ENCODE assay signal across 30 cellular contexts in the genomic region with DNA sequence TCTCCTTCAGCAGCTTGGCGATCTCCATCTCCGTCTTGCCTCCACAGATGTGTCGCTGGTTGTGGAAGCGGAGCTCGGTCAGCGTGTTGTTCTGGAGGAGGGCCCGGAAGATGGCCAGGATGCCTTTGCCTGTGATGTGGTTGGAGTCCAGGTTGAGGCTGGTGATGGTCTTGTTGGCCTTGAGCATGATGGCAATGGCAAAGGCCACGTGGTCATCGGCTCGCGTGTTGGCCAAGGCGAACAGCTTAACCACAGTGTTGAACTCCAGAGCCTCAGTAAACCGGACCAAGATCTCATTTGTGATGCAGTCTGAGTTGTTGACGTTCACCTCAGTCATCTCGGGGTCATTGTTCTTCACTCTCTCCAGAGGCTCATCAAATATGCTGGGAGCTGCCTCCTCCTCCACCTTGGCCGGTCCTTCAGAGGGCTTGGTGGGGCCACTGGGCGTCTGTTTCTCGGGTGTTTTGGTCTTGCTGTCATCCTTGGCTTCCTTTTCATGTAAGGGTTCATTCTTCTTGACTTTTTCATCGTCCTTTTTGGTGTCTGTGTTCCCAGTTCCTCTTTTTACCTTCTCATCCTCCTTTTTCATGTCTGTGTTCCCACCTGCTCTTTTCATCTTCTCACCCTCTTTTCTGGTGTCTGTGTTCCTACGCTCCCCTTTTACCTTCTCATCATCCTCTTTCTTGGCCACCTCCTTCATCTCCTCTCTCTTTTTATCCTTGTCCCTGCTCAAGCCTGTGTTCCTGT. TPM values are rescaled to one million over a fixed set of nuclear protein-coding genes. Genes with fewer than 3 reads are reported as not detected.
DNase-seq lines count a peak whose midpoint lies in the region; ATAC-seq, FAIRE-seq and TF ChIP-seq lines count a peak whose summit lies in the region.
"Had no signal": no experiment of that assay in that cellular context is flagged by ENCODE, and none has a peak within 500 bp of the region (broad histone marks: within the 10 kb centered on the region; RNA-seq: fewer than 3 reads in every experiment).

No MANE protein-coding gene starts in this region.

- H3K36me3 Mint-ChIP-seq in CD4-positive, alpha-beta T cell (ENCODE audit: low read depth) = no peaks in the 10 kb centered on the region
- H3K36me3 Mint-ChIP-seq: natural killer cell treated with Interleukin-12 subunit alpha and Interleukin-12 subunit beta and Interleukin-15 and Interleukin-18, amount 100 ng/mL, for 72 hours; stimulated activated effector memory CD8-positive, alpha-beta T cell treated with anti-CD3 and anti-CD28 coated beads, Interleukin-12 subunit alpha, Interleukin-12 subunit beta, amount 100 ng/mL, for 72 hours had no signal

- H3K79me2 ChIP-seq in K562 (ENCODE audit: control insufficient read depth, insufficient read depth, low read length) (no peaks in the 10 kb centered on the region), OCI-LY7 (ENCODE audit: insufficient read depth, low read depth, low read length) (no peaks in the 10 kb centered on the region)

- peaks cover 11% of the 10 kb centered on the region for H3K27me3 Mint-ChIP-seq in CD4-positive, alpha-beta T cell
- H3K27me3 Mint-ChIP-seq: activated CD4-positive, alpha-beta T cell treated with anti-CD3 and anti-CD28 coated beads for 36 hours had no signal

- TF ChIP-seq POLR2A in GM12891 (IDR thresholded peaks at IDR 0.05; ENCODE audit: low read depth, low read length) (no peak), K562 (conservative IDR thresholded peaks at IDR 0.05) (no peak), stomach (IDR thresholded peaks at IDR 0.05) (no peak)

- H3K27ac Mint-ChIP-seq in CD4-positive, alpha-beta T cell = no peak overlapping the region
- H3K27ac Mint-ChIP-seq: activated CD4-positive, alpha-beta T cell treated with anti-CD3 and anti-CD28 coated beads for 36 hours; natural killer cell treated with Interleukin-12 subunit alpha and Interleukin-12 subunit beta and Interleukin-15 and Interleukin-18, amount 100 ng/mL, for 72 hours; stimulated activated effector memory CD8-positive, alpha-beta T cell treated with anti-CD3 and anti-CD28 coated beads, Interleukin-12 subunit alpha, Interleukin-12 subunit beta, amount 100 ng/mL, for 72 hours had no signal

- POLR2A ChIA-PET in K562 (lab: Yijun Ruan, JAX) = interaction anchor here (0.6 to 1.8 kb wide), 4 partner anchors 14 to 69 kb away, joined by 3 to 6 read pairs (median 5); a partner anchor contains a TSS
- POLR2A ChIA-PET in CD4-positive, alpha-beta T cell (lab: Charles Lee) = no interaction called here
- POLR2A ChIA-PET in OCI-LY7 (lab: Charles Lee) = interaction anchor here (1.0 kb wide), 1 partner anchor 13 kb away, joined by 3 read pairs; no protein-coding TSS in a partner anchor

- no peak overlapping the region for H3K27ac ChIP-seq in K562 (ENCODE audit: extremely low read depth, low read depth, low read length)
- peak overlapping the region; percentile 71 for H3K27ac ChIP-seq in muscle layer of colon (ENCODE audit: low read depth, low read length)
- peak overlapping the region in 4 of 5 donors; percentile 55 to 84 (median 74) for H3K27ac ChIP-seq in stomach
- H3K27ac ChIP-seq in CD4-positive, alpha-beta T cell (ENCODE audit: low read depth, low read length) = no peak overlapping the region
- H3K27ac ChIP-seq in OCI-LY7 (ENCODE audit: low read depth, low read length, poor library complexity, severe bottlenecking) = no peak overlapping the region
- H3K27ac ChIP-seq: colonic mucosa, GM23248, upper lobe of right lung had no signal

- FAIRE-seq in GM12891 (lab: Jason Lieb, UNC) = no peak
- no peak for FAIRE-seq in K562 (lab: Jason Lieb, UNC)
- FAIRE-seq: TTC549 had no signal

- H3K4me3 Mint-ChIP-seq in CD4-positive, alpha-beta T cell = no peak overlapping the region
- H3K4me3 Mint-ChIP-seq: activated CD4-positive, alpha-beta T cell treated with anti-CD3 and anti-CD28 coated beads for 36 hours; activated T-cell treated with anti-CD3 and anti-CD28 coated beads, Interleukin-2, amount 50 U/mL, for 4 hours; natural killer cell treated with Interleukin-12 subunit alpha and Interleukin-12 subunit beta and Interleukin-15 and Interleukin-18, amount 100 ng/mL, for 72 hours; stimulated activated effector memory CD8-positive, alpha-beta T cell treated with anti-CD3 and anti-CD28 coated beads, Interleukin-12 subunit alpha, Interleukin-12 subunit beta, amount 100 ng/mL, for 72 hours had no signal

- ATAC-seq in K562 (no peak), GM21528 (IDR thresholded peaks at IDR 0.05; ENCODE audit: low FRiP score, unreplicated experiment) (no peak), HG03045 (IDR thresholded peaks at IDR 0.05; ENCODE audit: unreplicated experiment) (no peak)
- no peak for ATAC-seq in CD4-positive, alpha-beta T cell (ENCODE audit: poor library complexity)
- ATAC-seq: activated CD4-positive, alpha-beta T cell treated with anti-CD3 and anti-CD28 coated beads for 36 hours; activated T-cell treated with anti-CD3 and anti-CD28 coated beads, Interleukin-2, amount 50 U/mL, for 4 hours; heart right ventricle; left lobe of liver; natural killer cell treated with Interleukin-12 subunit alpha and Interleukin-12 subunit beta and Interleukin-15 and Interleukin-18, amount 100 ng/mL, for 72 hours; PC-3; stimulated activated effector memory CD8-positive, alpha-beta T cell treated with anti-CD3 and anti-CD28 coated beads, Interleukin-12 subunit alpha, Interleukin-12 subunit beta, amount 100 ng/mL, for 72 hours had no signal

- no peak for TF ChIP-seq CTCF in K562 (IDR thresholded peaks at IDR 0.05 in 2 of 3, conservative IDR thresholded peaks at IDR 0.05 in 1 of 3; ENCODE audit: insufficient read depth in 2 of 3, low read depth in 1 of 3, low read length in 3 of 3)
- TF ChIP-seq CTCF in stomach (IDR thresholded peaks at IDR 0.05) = no peak
- TF ChIP-seq CTCF in CD4-positive, alpha-beta T cell (IDR thresholded peaks at IDR 0.05) = no peak
- no peak for TF ChIP-seq CTCF in OCI-LY7 (conservative IDR thresholded peaks at IDR 0.05; ENCODE audit: low read length)

- H3K27me3 ChIP-seq in K562 (ENCODE audit: control insufficient read depth in 2 of 2, insufficient read depth in 2 of 2, low read length in 2 of 2) (peaks cover 0 to 21% of the 10 kb centered on the region in 2 experiments; a peak in 3 of 5 replicates), muscle layer of colon (ENCODE audit: control insufficient read depth in 1 of 2, insufficient read depth in 2 of 2, low read length in 2 of 2) (no peaks in the 10 kb centered on the region), stomach (no peaks in the 10 kb centered on the region)
- no peaks in the 10 kb centered on the region for H3K27me3 ChIP-seq in CD4-positive, alpha-beta T cell (ENCODE audit: control insufficient read depth, insufficient read depth, low read length)
- H3K27me3 ChIP-seq: BE2C, colonic mucosa, heart right ventricle, upper lobe of right lung had no signal

- H4K20me1 ChIP-seq in K562 (replicated peaks; ENCODE audit: control insufficient read depth, insufficient read depth, low read length) = no peaks in the 10 kb centered on the region; the same call in 1 of the 2 replicates
- no peaks in the 10 kb centered on the region for H4K20me1 ChIP-seq in OCI-LY7 (ENCODE audit: insufficient read depth, low read length)

- intact Hi-C loops in K562 (cut with micrococcal nuclease) (no loop called here), stomach (cut with DNase I; ENCODE audit: low total_unique reads) (loop anchor here (5.0 to 10.0 kb wide), 3 partner anchors 45 to 225 kb away; a partner anchor contains a TSS), OCI-LY7 (cut with micrococcal nuclease; ENCODE audit: unreplicated experiment) (loop anchor here (10.0 kb wide), 1 partner anchor 215 kb away; no protein-coding TSS in a partner anchor)
- intact Hi-C loops in CD4-positive, alpha-beta T cell (cut with DNase I, micrococcal nuclease) = loop anchor here (5.0 kb wide), 2 partner anchors 57 to 237 kb away; a partner anchor contains a TSS

- no peak overlapping the region for H3K4me2 ChIP-seq in K562 (ENCODE audit: insufficient read depth, low read length)
- no peak overlapping the region for H3K4me2 ChIP-seq in OCI-LY7 (ENCODE audit: low read length)

- H3K4me3 ChIP-seq in K562 (no peak overlapping the region), muscle layer of colon (ENCODE audit: low read depth in 1 of 2, low read length in 2 of 2) (peak overlapping the region in 1 of 2 donors; percentile 7), stomach (no peak overlapping the region), OCI-LY7 (ENCODE audit: low read depth, low read length, poor library complexity, severe bottlenecking) (no peak overlapping the region)
- H3K4me3 ChIP-seq: colonic mucosa, GM23248, heart right ventricle, skin epidermis, upper lobe of right lung had no signal

- 27% methylated on average over 20 of the region's 20 CpGs for WGBS in K562 (ENCODE audit: insufficient coverage, low coverage, missing lambda C conversion rate)
- WGBS in stomach, 5 donors = 84 to 89% (median 87%) methylated on average over 20 of the region's 20 CpGs

- peak overlapping the region in 1 of 2 experiments; percentile 29; a peak in 1 of 4 replicates for H3K9ac ChIP-seq in K562 (ENCODE audit: insufficient read depth in 1 of 2, low read depth in 2 of 2, low read length in 2 of 2)
- no peak overlapping the region for H3K9ac ChIP-seq in muscle layer of colon (ENCODE audit: low read length)
- H3K9ac ChIP-seq: GM23248 had no signal

- no peak for DNase-seq in GM12891 (ENCODE audit: insufficient read length, low spot score)
- DNase-seq in K562 (ENCODE audit: extremely low read depth in 1 of 4, low spot score in 3 of 4) = no peak
- DNase-seq in stomach = no peak
- no peak for DNase-seq in CD4-positive, alpha-beta T cell
- no peak for DNase-seq in OCI-LY7 (ENCODE audit: low spot score)
- DNase-seq: activated CD4-positive, alpha-beta T cell treated with anti-CD3 and anti-CD28 coated beads for 36 hours; activated CD8-positive, alpha-beta memory T cell treated with anti-CD3 and anti-CD28 coated beads for 24 hours; activated naive CD4-positive, alpha-beta T cell treated with anti-CD3 and anti-CD28 coated beads, Interleukin-2, amount 50 U/mL, for 16 hours; activated T-cell treated with anti-CD3 and anti-CD28 coated beads, Interleukin-2, amount 50 U/mL, for 4 hours; BE2C; Caco-2; colonic mucosa; DMS79 treated with DMSO at 0.1 percent for 48 hours; GM23248; heart right ventricle; NCI-H1105; NCI-H2029 treated with DMSO at 0.1 percent for 48 hours; PC-3; Right ventricle myocardium superior; stimulated activated CD4-positive, alpha-beta T cell treated with anti-CD3 and anti-CD28 coated beads, Interleukin-2, amount 100 ng/mL, for 24 hours had no signal

- H3K36me3 ChIP-seq in K562 (ENCODE audit: control insufficient read depth, insufficient read depth, low read length) (no peaks in the 10 kb centered on the region), muscle layer of colon (ENCODE audit: insufficient read depth, low read length) (peaks cover 38% of the 10 kb centered on the region), stomach (peaks cover 0 to 39% (median 21%) of the 10 kb centered on the region in 4 donors), OCI-LY7 (ENCODE audit: insufficient read depth, low read length) (no peaks in the 10 kb centered on the region)
- H3K36me3 ChIP-seq: BE2C, colonic mucosa, upper lobe of right lung had no signal

- H3K4me1 ChIP-seq in K562 (replicated peaks in 1 of 2; ENCODE audit: control insufficient read depth in 2 of 2, insufficient read depth in 2 of 2, low read length in 2 of 2) = peaks cover 3 to 8% of the 10 kb centered on the region in 2 experiments; a peak in 2 of 5 replicates
- peaks cover 78% of the 10 kb centered on the region for H3K4me1 ChIP-seq in muscle layer of colon (ENCODE audit: insufficient read depth, low read length)
- H3K4me1 ChIP-seq in stomach = peaks cover 4 to 88% (median 40%) of the 10 kb centered on the region in 4 donors
- H3K4me1 ChIP-seq in OCI-LY7 (ENCODE audit: insufficient read depth, low read length, poor library complexity, severe bottlenecking) = no peaks in the 10 kb centered on the region
- H3K4me1 ChIP-seq: BE2C, Caco-2, colonic mucosa had no signal

- BruUV-seq in K562 (replicated peaks; lab: Mats Ljungman, UMichigan) = no TSS peak
- no TSS peak for BruUV-seq in OCI-LY7 (replicated peaks; lab: Mats Ljungman, UMichigan)

- H3K9me3 Mint-ChIP-seq in CD4-positive, alpha-beta T cell = no peaks in the 10 kb centered on the region
- H3K9me3 Mint-ChIP-seq: activated T-cell treated with anti-CD3 and anti-CD28 coated beads, Interleukin-2, amount 50 U/mL, for 4 hours; natural killer cell treated with Interleukin-12 subunit alpha and Interleukin-12 subunit beta and Interleukin-15 and Interleukin-18, amount 100 ng/mL, for 72 hours; stimulated activated effector memory CD8-positive, alpha-beta T cell treated with anti-CD3 and anti-CD28 coated beads, Interleukin-12 subunit alpha, Interleukin-12 subunit beta, amount 100 ng/mL, for 72 hours had no signal

- peak overlapping the region; percentile 38; the same call in 1 of the 2 replicates for H2AFZ ChIP-seq in K562 (ENCODE audit: low read depth, low read length)
- H2AFZ ChIP-seq in OCI-LY7 (ENCODE audit: low read length) = no peak overlapping the region
- H2AFZ ChIP-seq: GM23248 had no signal

- TF ChIP-seq RAD21 in K562 (CRISPR knock-in tag; conservative IDR thresholded peaks at IDR 0.05 in 1 of 2, IDR thresholded peaks at IDR 0.05 in 1 of 2) = no peak

- CTCF ChIA-PET in K562 (lab: Yijun Ruan, JAX; ENCODE audit: low intra/inter-chr PET ratio) = no interaction called here
- CTCF ChIA-PET in CD4-positive, alpha-beta T cell (lab: Charles Lee) = interaction anchor here (0.6 kb wide), 1 partner anchor 78 kb away, joined by 3 read pairs; no protein-coding TSS in a partner anchor
- CTCF ChIA-PET in OCI-LY7 (lab: Charles Lee; ENCODE audit: unreplicated experiment) = no interaction called here

- H3K9me3 ChIP-seq in K562 (replicated peaks; ENCODE audit: control insufficient read depth, insufficient read depth, low read depth, low read length) = no peaks in the 10 kb centered on the region
- no peaks in the 10 kb centered on the region for H3K9me3 ChIP-seq in muscle layer of colon (ENCODE audit: low read length)
- H3K9me3 ChIP-seq in stomach = no peaks in the 10 kb centered on the region
- no peaks in the 10 kb centered on the region for H3K9me3 ChIP-seq in CD4-positive, alpha-beta T cell (ENCODE audit: control insufficient read depth, low read length)
- H3K9me3 ChIP-seq in OCI-LY7 (ENCODE audit: low read length) = no peaks in the 10 kb centered on the region
- H3K9me3 ChIP-seq: BE2C, Caco-2, colonic mucosa, heart right ventricle, upper lobe of right lung had no signal

- H3K4me1 Mint-ChIP-seq in CD4-positive, alpha-beta T cell (ENCODE audit: low read depth) = peaks cover 7% of the 10 kb centered on the region

- TF ChIP-seq EP300 in K562 (IDR thresholded peaks at IDR 0.05; ENCODE audit: low read length) (no peak), stomach (IDR thresholded peaks at IDR 0.05) (no peak)

- no peaks in the 10 kb centered on the region for H3K9me2 ChIP-seq in OCI-LY7 (ENCODE audit: insufficient read depth, low read length)

- H3K9me1 ChIP-seq in K562 (ENCODE audit: control insufficient read depth, insufficient read depth, low read length) = no peaks in the 10 kb centered on the region

- in situ Hi-C loops in K562 (cut with MboI) = no loop called here

RNA-seq across cellular contexts. Expression of a gene that starts 11.2 kb away (rescaled TPM):
- polyA plus RNA-seq in GM12891 (2012; ENCODE audit: low read depth, missing spikeins) = 0.64 TPM
- 0.74 and 2.5 TPM in 2 replicates for total RNA-seq in K562 (2011; cell fraction: chromatin; rRNA removed; ENCODE audit: low replicate concordance)
- 1.8 and 3.3 TPM in 2 replicates for total RNA-seq in K562 (2011; cell fraction: nucleolus; rRNA removed)
- total RNA-seq in K562 (2011; cell fraction: nucleoplasm; rRNA removed) = 2.2 and 3.8 TPM in 2 replicates
- total RNA-seq in K562 (2014; rRNA removed) (0.68 and 1.0 TPM in 2 replicates), K562 (2014; rRNA removed; fragmentation: Illumina TruSeq; extraction: Trizol) (0.15 TPM in 1 of 2 replicates, not detected in the other), K562 (2015; rRNA removed; fragmentation: Illumina TruSeq; extraction: Trizol) (0.19 and 0.43 TPM in 2 replicates), K562 (2021) (0.40 and 0.84 TPM in 2 replicates), stomach (10 to 100 TPM in 3 of 5 donors, 1 to 10 TPM in 1, under 1 TPM in 1; 0.87 to 33.3 (median 10.3) TPM), OCI-LY7 (2022) (not detected in 2 replicates)
- polyA plus RNA-seq in K562 (2011; rRNA removed) (0.95 and 1.2 TPM in 2 replicates), K562 (2014; fragmentation: Illumina TruSeq; extraction: Trizol) (0.27 and 0.75 TPM in 2 replicates), K562 (2014; fragmentation: Nextera tagmentation; extraction: Ambion mirVana) (not detected), K562 (2014; rRNA removed) (0.73 and 0.81 TPM in 2 replicates), stomach (10 to 100 TPM; 14.1 to 18.3 (median 14.6) TPM)
- 1.3 and 5.2 TPM in 2 replicates for polyA plus RNA-seq in K562 (2011; cell fraction: cytosol; rRNA removed)
- 1.3 and 4.0 TPM in 2 replicates for polyA plus RNA-seq in K562 (2011; cell fraction: nucleus; rRNA removed)
- 0.74 and 2.6 TPM in 2 replicates for polyA plus RNA-seq in K562 (2012)
- 0.21 and 1.1 TPM in 2 replicates for polyA minus RNA-seq in K562 (2011; rRNA and poly(A)+ RNA removed)
- not detected in 2 replicates for polyA minus RNA-seq in K562 (2011; cell fraction: cytosol; rRNA and poly(A)+ RNA removed)
- polyA minus RNA-seq in K562 (2011; cell fraction: nucleus; rRNA and poly(A)+ RNA removed) = 0.54 and 1.1 TPM in 2 replicates
- under 1 TPM in 1 of 2 experiments, not detected in 1; 0.19 TPM for total RNA-seq in CD4-positive, alpha-beta T cell
- 0.46 TPM in 1 of 2 replicates, not detected in the other for total RNA-seq in OCI-LY7 (2014; rRNA removed; shearing (Covaris generic))

RNA-seq across cellular contexts. Expression of a gene that starts 46.5 kb away (rescaled TPM):
- not detected for polyA plus RNA-seq in GM12891 (2012; ENCODE audit: low read depth, missing spikeins)
- 0.65 and 1.6 TPM in 2 replicates for total RNA-seq in K562 (2011; cell fraction: chromatin; rRNA removed; ENCODE audit: low replicate concordance)
- 1.4 and 1.7 TPM in 2 replicates for total RNA-seq in K562 (2011; cell fraction: nucleolus; rRNA removed)
- total RNA-seq in K562 (2011; cell fraction: nucleoplasm; rRNA removed) = 0.92 and 1.5 TPM in 2 replicates
- 0.54 and 0.69 TPM in 2 replicates for total RNA-seq in K562 (2014; rRNA removed)
- 0.16 and 0.22 TPM in 2 replicates for total RNA-seq in K562 (2014; rRNA removed; fragmentation: Illumina TruSeq; extraction: Trizol)
- total RNA-seq in K562 (2015; rRNA removed; fragmentation: Illumina TruSeq; extraction: Trizol) = 0.15 and 0.22 TPM in 2 replicates
- total RNA-seq in K562 (2021) = 0.42 and 0.54 TPM in 2 replicates
- 0.28 and 0.43 TPM in 2 replicates for polyA plus RNA-seq in K562 (2011; rRNA removed)
- polyA plus RNA-seq in K562 (2011; cell fraction: cytosol; rRNA removed) = 0.24 and 0.48 TPM in 2 replicates
- polyA plus RNA-seq in K562 (2011; cell fraction: nucleus; rRNA removed) = 0.65 and 1.5 TPM in 2 replicates
- polyA plus RNA-seq in K562 (2012) = 0.33 and 0.69 TPM in 2 replicates
- 0.40 and 0.45 TPM in 2 replicates for polyA plus RNA-seq in K562 (2014; fragmentation: Illumina TruSeq; extraction: Trizol)
- under 1 TPM in 1 of 2 experiments, not detected in 1; 0.03 TPM for polyA plus RNA-seq in K562 (2014; fragmentation: Nextera tagmentation; extraction: Ambion mirVana)
- 0.33 and 0.39 TPM in 2 replicates for polyA plus RNA-seq in K562 (2014; rRNA removed)
- 0.27 and 0.60 TPM in 2 replicates for polyA minus RNA-seq in K562 (2011; rRNA and poly(A)+ RNA removed)
- polyA minus RNA-seq in K562 (2011; cell fraction: cytosol; rRNA and poly(A)+ RNA removed) = 0.38 TPM in 1 of 2 replicates, not detected in the other
- 0.56 and 0.81 TPM in 2 replicates for polyA minus RNA-seq in K562 (2011; cell fraction: nucleus; rRNA and poly(A)+ RNA removed)
- total RNA-seq in stomach = 100 to 1,000 TPM in 3 of 5 donors, 10 to 100 TPM in 2; 27.5 to 420 (median 102) TPM
- polyA plus RNA-seq in stomach = 100 to 1,000 TPM in 1 of 3 donors, 10 to 100 TPM in 2; 19.6 to 117 (median 22.9) TPM
- not detected for total RNA-seq in CD4-positive, alpha-beta T cell
- total RNA-seq in OCI-LY7 (2014; rRNA removed; shearing (Covaris generic)) = not detected in 2 replicates
- not detected in 2 replicates for total RNA-seq in OCI-LY7 (2022)
- total RNA-seq: A673; activated CD4-positive, alpha-beta T cell treated with anti-CD3 and anti-CD28 coated beads for 36 hours; natural killer cell treated with Interleukin-12 subunit alpha and Interleukin-12 subunit beta and Interleukin-15 and Interleukin-18, amount 100 ng/mL, for 72 hours had no signal

RNA-seq across cellular contexts. Expression of a gene that starts 55.4 kb away (rescaled TPM):
- polyA plus RNA-seq in GM12891 (2012; ENCODE audit: low read depth, missing spikeins) = 47.5 TPM
- 89.8 and 171 TPM in 2 replicates for total RNA-seq in K562 (2011; cell fraction: chromatin; rRNA removed; ENCODE audit: low replicate concordance)
- total RNA-seq in K562 (2011; cell fraction: nucleolus; rRNA removed) = 62.5 and 62.7 TPM in 2 replicates
- total RNA-seq in K562 (2011; cell fraction: nucleoplasm; rRNA removed) = 108 and 147 TPM in 2 replicates
- total RNA-seq in K562 (2014; rRNA removed) (116 and 131 TPM in 2 replicates), K562 (2014; rRNA removed; fragmentation: Illumina TruSeq; extraction: Trizol) (226 and 256 TPM in 2 replicates), K562 (2015; rRNA removed; fragmentation: Illumina TruSeq; extraction: Trizol) (158 and 173 TPM in 2 replicates), K562 (2021) (179 and 180 TPM in 2 replicates), stomach (10 to 100 TPM in 2 of 5 donors, 1 to 10 TPM in 3; 3.2 to 47.0 (median 7.1) TPM), OCI-LY7 (2022) (55.6 and 67.2 TPM in 2 replicates)
- polyA plus RNA-seq in K562 (2011; rRNA removed) (197 and 262 TPM in 2 replicates), K562 (2014; fragmentation: Illumina TruSeq; extraction: Trizol) (146 and 154 TPM in 2 replicates), K562 (2014; fragmentation: Nextera tagmentation; extraction: Ambion mirVana) (100 to 1,000 TPM; 676 to 744 TPM), K562 (2014; rRNA removed) (155 and 178 TPM in 2 replicates), stomach (10 to 100 TPM; 26.1 to 48.8 (median 37.4) TPM)
- polyA plus RNA-seq in K562 (2011; cell fraction: cytosol; rRNA removed) = 61.6 and 97.5 TPM in 2 replicates
- polyA plus RNA-seq in K562 (2011; cell fraction: nucleus; rRNA removed) = 58.4 and 74.7 TPM in 2 replicates
- 85.8 and 148 TPM in 2 replicates for polyA plus RNA-seq in K562 (2012)
- polyA minus RNA-seq in K562 (2011; rRNA and poly(A)+ RNA removed) = 94.8 and 116 TPM in 2 replicates
- polyA minus RNA-seq in K562 (2011; cell fraction: cytosol; rRNA and poly(A)+ RNA removed) = 31.9 and 42.0 TPM in 2 replicates
- polyA minus RNA-seq in K562 (2011; cell fraction: nucleus; rRNA and poly(A)+ RNA removed) = 29.8 and 43.9 TPM in 2 replicates
- total RNA-seq in CD4-positive, alpha-beta T cell = 10 to 100 TPM; 46.2 to 49.6 TPM
- total RNA-seq in OCI-LY7 (2014; rRNA removed; shearing (Covaris generic)) = 41.2 and 43.8 TPM in 2 replicates

Comparison
In these comparisons a context has a peak if more than half of its experiments do, and no peak if none do; other contexts are left out.
1. H3K27ac ChIP-seq: peak in muscle layer of colon (single experiment) and stomach (4 of 5); none in K562 (single experiment), CD4-positive, alpha-beta T cell (single experiment) and OCI-LY7 (single experiment).
2. RNA of a gene that starts 46.5 kb away (total RNA-seq): 27.5 to 420 TPM in stomach; 0.15 to 1.7 TPM in K562, not detected in CD4-positive, alpha-beta T cell and not detected in OCI-LY7; every median in the first group is over 10 times any median in the second.